Comparison of ENCODE assay signal across 11 cellular contexts in the genomic region with DNA sequence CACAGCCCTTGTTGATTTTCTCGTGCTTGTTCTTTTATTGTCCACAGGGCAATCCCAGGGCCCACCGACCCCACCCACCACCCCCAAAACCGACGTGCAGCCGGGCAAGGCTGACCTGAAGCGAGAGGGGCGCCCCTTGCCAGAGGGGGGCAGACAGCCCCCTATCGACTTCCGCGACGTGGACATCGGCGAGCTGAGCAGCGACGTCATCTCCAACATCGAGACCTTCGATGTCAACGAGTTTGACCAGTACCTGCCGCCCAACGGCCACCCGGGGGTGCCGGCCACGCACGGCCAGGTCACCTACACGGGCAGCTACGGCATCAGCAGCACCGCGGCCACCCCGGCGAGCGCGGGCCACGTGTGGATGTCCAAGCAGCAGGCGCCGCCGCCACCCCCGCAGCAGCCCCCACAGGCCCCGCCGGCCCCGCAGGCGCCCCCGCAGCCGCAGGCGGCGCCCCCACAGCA. TPM values are rescaled to one million over a fixed set of nuclear protein-coding genes. Genes with fewer than 3 reads are reported as not detected.
A peak's percentile ranks its signal among the peaks of the same experiment; 100 is the strongest.
DNase-seq lines count a peak whose midpoint lies in the region; ATAC-seq and TF ChIP-seq lines count a peak whose summit lies in the region.
"Had no signal": no experiment of that assay in that cellular context is flagged by ENCODE, and none has a peak within 500 bp of the region (broad histone marks: within the 10 kb centered on the region; RNA-seq: fewer than 3 reads in every experiment).

No MANE protein-coding gene starts in this region.

- H3K9me3 ChIP-seq in RWPE2 (ENCODE audit: severe bottlenecking) (no peaks in the 10 kb centered on the region), neural cell (ENCODE audit: low read length) (no peaks in the 10 kb centered on the region)

- H3K9ac ChIP-seq in neural cell (ENCODE audit: low read length): peak overlapping the region; percentile 64

- H3F3A ChIP-seq in neural cell (ENCODE audit: insufficient read depth, low read length, poor library complexity, severe bottlenecking): no peaks in the 10 kb centered on the region

- H2AFZ ChIP-seq in neural cell (ENCODE audit: low read depth, low read length): no peak overlapping the region

- H3K36me3 ChIP-seq in RWPE2 (ENCODE audit: low read depth): peaks cover 38% of the 10 kb centered on the region
- H3K36me3 ChIP-seq in neural cell (ENCODE audit: insufficient read depth, low read length): no peaks in the 10 kb centered on the region

- TF ChIP-seq CTCF in AG10803 (conservative IDR thresholded peaks at IDR 0.05; ENCODE audit: low read length): no peak
- TF ChIP-seq CTCF in RWPE2 (IDR thresholded peaks at IDR 0.05; ENCODE audit: poor library complexity, severe bottlenecking): peak; percentile 7
- TF ChIP-seq CTCF in epithelial cell of proximal tubule (conservative IDR thresholded peaks at IDR 0.05; ENCODE audit: low read depth, low read length): no peak
- no peak for TF ChIP-seq CTCF in neural cell (IDR thresholded peaks at IDR 0.05; ENCODE audit: poor library complexity, severe bottlenecking)

- peaks cover 34% of the 10 kb centered on the region for H3K79me2 ChIP-seq in neural cell (replicated peaks; ENCODE audit: insufficient read depth, low read length)

- TF ChIP-seq EP300 in neural cell (conservative IDR thresholded peaks at IDR 0.05; ENCODE audit: poor library complexity, severe bottlenecking): no peak

- no peaks in the 10 kb centered on the region for H4K20me1 ChIP-seq in neural cell (ENCODE audit: insufficient read depth)

- DNase-seq in AG10803 (ENCODE audit: low read depth) (no peak), RWPE2 (ENCODE audit: low spot score) (no peak), epithelial cell of proximal tubule (ENCODE audit: low read depth) (no peak), NCI-H1694 (lab: John Stamatoyannopoulos, UW) (no peak), OCI-M2 (lab: John Stamatoyannopoulos, UW; ENCODE audit: unreplicated experiment) (no peak)
- no peak for DNase-seq in stimulated activated CD4-positive, alpha-beta T cell treated with anti-CD3 and anti-CD28 coated beads, Interleukin-4, amount 100 ng/mL, for 24 hours
- no peak for DNase-seq in stimulated activated CD4-positive, alpha-beta T cell treated with anti-CD3 and anti-CD28 coated beads, Interleukin-1b, Interleukin-23, amount 100 ng/mL, for 48 hours
- DNase-seq: AML-193; effector memory CD4-positive, alpha-beta T cell; NCI-H1417 had no signal

- peaks cover 38% of the 10 kb centered on the region for H3K4me1 ChIP-seq in RWPE2 (ENCODE audit: insufficient read depth, poor library complexity, severe bottlenecking)

- TF ChIP-seq RAD21 in neural cell (conservative IDR thresholded peaks at IDR 0.05): no peak

- no peaks in the 10 kb centered on the region for H3K9me2 ChIP-seq in neural cell (ENCODE audit: insufficient read depth, low read length)

- H3K4me2 ChIP-seq in neural cell (ENCODE audit: low read length): no peak overlapping the region

- no peak for ATAC-seq in RWPE2 (ENCODE audit: low read depth)

- peak overlapping the region; percentile 73 for H3K27ac ChIP-seq in RWPE2 (ENCODE audit: poor library complexity, severe bottlenecking)
- no peak overlapping the region for H3K27ac ChIP-seq in neural cell (ENCODE audit: low read length)

- H3K27me3 ChIP-seq in RWPE2 (ENCODE audit: insufficient read depth, poor library complexity, severe bottlenecking) (no peaks in the 10 kb centered on the region), neural cell (ENCODE audit: insufficient read depth, low read depth, low read length) (peaks cover 33% of the 10 kb centered on the region)

- H3K4me3 ChIP-seq in AG10803 (ENCODE audit: low read length) (peak overlapping the region; percentile 85), RWPE2 (ENCODE audit: severe bottlenecking) (peak overlapping the region; percentile 95), epithelial cell of proximal tubule (ENCODE audit: low read depth, low read length) (peak overlapping the region; percentile 97), neural cell (ENCODE audit: low read length) (peak overlapping the region; percentile 93)

TF ChIP-seq in neural cell, 6 proteins besides CTCF, POLR2A, EP300 and RAD21:
- TF ChIP-seq POLR2AphosphoS5 (IDR thresholded peaks at IDR 0.05) (no peak), SMC3 (conservative IDR thresholded peaks at IDR 0.05; ENCODE audit: poor library complexity) (no peak), MXI1 (conservative IDR thresholded peaks at IDR 0.05; ENCODE audit: poor library complexity, severe bottlenecking) (no peak), EZH2 (IDR thresholded peaks at IDR 0.05; ENCODE audit: borderline replicate concordance, insufficient read depth, low read length, poor library complexity, severe bottlenecking) (no peak), TAF1 (IDR thresholded peaks at IDR 0.05; ENCODE audit: low read depth) (no peak)
- TF ChIP-seq, protein P1, sequence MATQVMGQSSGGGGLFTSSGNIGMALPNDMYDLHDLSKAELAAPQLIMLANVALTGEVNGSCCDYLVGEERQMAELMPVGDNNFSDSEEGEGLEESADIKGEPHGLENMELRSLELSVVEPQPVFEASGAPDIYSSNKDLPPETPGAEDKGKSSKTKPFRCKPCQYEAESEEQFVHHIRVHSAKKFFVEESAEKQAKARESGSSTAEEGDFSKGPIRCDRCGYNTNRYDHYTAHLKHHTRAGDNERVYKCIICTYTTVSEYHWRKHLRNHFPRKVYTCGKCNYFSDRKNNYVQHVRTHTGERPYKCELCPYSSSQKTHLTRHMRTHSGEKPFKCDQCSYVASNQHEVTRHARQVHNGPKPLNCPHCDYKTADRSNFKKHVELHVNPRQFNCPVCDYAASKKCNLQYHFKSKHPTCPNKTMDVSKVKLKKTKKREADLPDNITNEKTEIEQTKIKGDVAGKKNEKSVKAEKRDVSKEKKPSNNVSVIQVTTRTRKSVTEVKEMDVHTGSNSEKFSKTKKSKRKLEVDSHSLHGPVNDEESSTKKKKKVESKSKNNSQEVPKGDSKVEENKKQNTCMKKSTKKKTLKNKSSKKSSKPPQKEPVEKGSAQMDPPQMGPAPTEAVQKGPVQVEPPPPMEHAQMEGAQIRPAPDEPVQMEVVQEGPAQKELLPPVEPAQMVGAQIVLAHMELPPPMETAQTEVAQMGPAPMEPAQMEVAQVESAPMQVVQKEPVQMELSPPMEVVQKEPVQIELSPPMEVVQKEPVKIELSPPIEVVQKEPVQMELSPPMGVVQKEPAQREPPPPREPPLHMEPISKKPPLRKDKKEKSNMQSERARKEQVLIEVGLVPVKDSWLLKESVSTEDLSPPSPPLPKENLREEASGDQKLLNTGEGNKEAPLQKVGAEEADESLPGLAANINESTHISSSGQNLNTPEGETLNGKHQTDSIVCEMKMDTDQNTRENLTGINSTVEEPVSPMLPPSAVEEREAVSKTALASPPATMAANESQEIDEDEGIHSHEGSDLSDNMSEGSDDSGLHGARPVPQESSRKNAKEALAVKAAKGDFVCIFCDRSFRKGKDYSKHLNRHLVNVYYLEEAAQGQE (IDR thresholded peaks at IDR 0.05; ENCODE audit: borderline replicate concordance): no peak

RNA-seq across cellular contexts. Expression of gene SOX9, which starts 2.7 kb away (rescaled TPM):
- total RNA-seq in epithelial cell of proximal tubule: 23.8 and 26.5 TPM in 2 replicates
- polyA plus RNA-seq in neural cell: 0.34 and 0.68 TPM in 2 replicates
- 0.73 and 1.3 TPM in 2 replicates for polyA minus RNA-seq in neural cell
